Comparison of ENCODE assay signal across 9 cellular contexts in the genomic region with DNA sequence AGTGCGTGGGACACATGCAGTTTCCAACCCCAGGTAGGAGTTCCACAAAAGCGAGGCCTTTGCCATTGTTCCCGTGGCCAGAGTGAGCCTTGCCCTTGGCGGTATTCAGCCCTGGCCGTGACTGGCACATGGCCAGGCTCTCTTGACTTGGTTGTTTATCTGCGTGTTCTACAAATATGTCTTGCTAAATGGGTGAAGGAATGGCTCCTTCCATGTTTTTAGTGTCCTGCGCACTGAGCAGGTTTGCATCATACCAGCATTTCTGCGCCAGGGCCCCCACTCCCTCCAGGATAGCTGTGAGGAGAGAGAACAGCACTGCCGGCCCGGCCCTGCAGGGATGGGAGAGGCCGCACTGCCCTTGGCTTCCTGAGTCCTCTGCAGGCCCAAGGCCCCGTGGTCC. TPM values are rescaled to one million over a fixed set of nuclear protein-coding genes. Genes with fewer than 3 reads are reported as not detected.
DNase-seq lines count a peak whose midpoint lies in the region; ATAC-seq and TF ChIP-seq lines count a peak whose summit lies in the region.
"Had no signal": no experiment of that assay in that cellular context is flagged by ENCODE, and none has a peak within 500 bp of the region (broad histone marks: within the 10 kb centered on the region; RNA-seq: fewer than 3 reads in every experiment).

No MANE protein-coding gene starts in this region.

- H3K4me1 ChIP-seq in lung (ENCODE audit: control insufficient read depth in 2 of 2, insufficient read depth in 2 of 2, low read length in 2 of 2) (peaks cover 0 to 7% of the 10 kb centered on the region in 2 donors), tibial nerve (peaks cover 0 to 45% (median 26%) of the 10 kb centered on the region in 4 donors), SJCRH30 (peaks cover 6% of the 10 kb centered on the region; the same call in 1 of the 2 replicates)

- peak overlapping the region; percentile 72 for H3K27ac Mint-ChIP-seq in activated CD4-positive, alpha-beta T cell treated with anti-CD3 and anti-CD28 coated beads for 36 hours
- H3K27ac Mint-ChIP-seq in activated CD4-positive, alpha-beta T cell treated with anti-CD3 and anti-CD28 coated beads, Interleukin-2, amount 10 ng/mL, durations not matched to agents 24 days and 14 days: no peak overlapping the region
- peak overlapping the region; percentile 29 for H3K27ac Mint-ChIP-seq in central memory CD8-positive, alpha-beta T cell (ENCODE audit: low read depth)

- no peaks in the 10 kb centered on the region for H3K27me3 Mint-ChIP-seq in activated CD4-positive, alpha-beta T cell treated with anti-CD3 and anti-CD28 coated beads for 36 hours
- no peaks in the 10 kb centered on the region for H3K27me3 Mint-ChIP-seq in activated CD4-positive, alpha-beta T cell treated with anti-CD3 and anti-CD28 coated beads, Interleukin-2, amount 10 ng/mL, durations not matched to agents 24 days and 14 days
- H3K27me3 Mint-ChIP-seq in central memory CD8-positive, alpha-beta T cell: no peaks in the 10 kb centered on the region

- peaks cover 19% of the 10 kb centered on the region for H3K36me3 Mint-ChIP-seq in activated CD4-positive, alpha-beta T cell treated with anti-CD3 and anti-CD28 coated beads for 36 hours (ENCODE audit: low read depth)
- peaks cover 32% of the 10 kb centered on the region for H3K36me3 Mint-ChIP-seq in activated CD4-positive, alpha-beta T cell treated with anti-CD3 and anti-CD28 coated beads, Interleukin-2, amount 10 ng/mL, durations not matched to agents 24 days and 14 days (ENCODE audit: low read depth)
- peaks cover 20% of the 10 kb centered on the region for H3K36me3 Mint-ChIP-seq in central memory CD8-positive, alpha-beta T cell (ENCODE audit: insufficient read depth)

- TF ChIP-seq POLR2A in tibial nerve (IDR thresholded peaks at IDR 0.05): no peak

- POLR2A ChIA-PET in activated CD4-positive, alpha-beta T cell treated with anti-CD3 and anti-CD28 coated beads for 36 hours (lab: Charles Lee): no interaction called here

- WGBS in lung, 2 donors: 46 to 61% methylated on average over 12 of the region's 12 CpGs
- 39 to 50% methylated on average over 12 of the region's 12 CpGs for whole genome bisulfite sequencing in tibial nerve, 2 donors

- no peak for TF ChIP-seq CTCF in lung (IDR thresholded peaks at IDR 0.05; ENCODE audit: control extremely low read depth, extremely low read depth)
- TF ChIP-seq CTCF in tibial nerve (IDR thresholded peaks at IDR 0.05): no peak

- no peak for ATAC-seq in activated CD4-positive, alpha-beta T cell treated with anti-CD3 and anti-CD28 coated beads for 36 hours
- no peak for ATAC-seq in central memory CD8-positive, alpha-beta T cell (replicated peaks; ENCODE audit: extremely low read depth, poor library complexity, severe bottlenecking)
- peak; percentile 43 for ATAC-seq in lung (ENCODE audit: insufficient read depth, low FRiP score)

- TF ChIP-seq EP300 in tibial nerve (IDR thresholded peaks at IDR 0.05): peak in 1 of 2 donors; percentile 52

- no peak overlapping the region for H3K4me3 Mint-ChIP-seq in activated CD4-positive, alpha-beta T cell treated with anti-CD3 and anti-CD28 coated beads for 36 hours
- H3K4me3 Mint-ChIP-seq in activated CD4-positive, alpha-beta T cell treated with anti-CD3 and anti-CD28 coated beads, Interleukin-2, amount 10 ng/mL, durations not matched to agents 24 days and 14 days: no peak overlapping the region
- no peak overlapping the region for H3K4me3 Mint-ChIP-seq in central memory CD8-positive, alpha-beta T cell

- DNase-seq in activated CD4-positive, alpha-beta T cell treated with anti-CD3 and anti-CD28 coated beads for 36 hours: no peak
- DNase-seq in activated CD4-positive, alpha-beta T cell treated with anti-CD3 and anti-CD28 coated beads, Interleukin-2, amount 10 ng/mL, durations not matched to agents 24 days and 14 days: no peak
- no peak for DNase-seq in central memory CD8-positive, alpha-beta T cell (ENCODE audit: low spot score in 2 of 2)
- DNase-seq in lung (ENCODE audit: low spot score) (peak; percentile 75), tibial nerve (ENCODE audit: low spot score in 2 of 2) (peak; percentile 66 to 67), Ammon's horn (ENCODE audit: low spot score) (no peak), SJCRH30 (no peak), HuH-7.5 (ENCODE audit: low spot score) (no peak)

- no peak overlapping the region for H3K4me3 ChIP-seq in lung
- H3K4me3 ChIP-seq in tibial nerve: peak overlapping the region in 1 of 4 donors; percentile 8
- no peak overlapping the region for H3K4me3 ChIP-seq in SJCRH30

- H3K9me3 Mint-ChIP-seq in activated CD4-positive, alpha-beta T cell treated with anti-CD3 and anti-CD28 coated beads for 36 hours (ENCODE audit: low read depth): no peaks in the 10 kb centered on the region
- no peaks in the 10 kb centered on the region for H3K9me3 Mint-ChIP-seq in activated CD4-positive, alpha-beta T cell treated with anti-CD3 and anti-CD28 coated beads, Interleukin-2, amount 10 ng/mL, durations not matched to agents 24 days and 14 days
- H3K9me3 Mint-ChIP-seq in central memory CD8-positive, alpha-beta T cell: no peaks in the 10 kb centered on the region

- peaks cover 0 to 54% of the 10 kb centered on the region in 2 donors for H3K36me3 ChIP-seq in lung (ENCODE audit: control insufficient read depth in 2 of 2, insufficient read depth in 2 of 2, low read length in 2 of 2)
- peaks cover 0 to 82% (median 0%) of the 10 kb centered on the region in 3 donors for H3K36me3 ChIP-seq in tibial nerve
- peaks cover 23% of the 10 kb centered on the region for H3K36me3 ChIP-seq in SJCRH30

- no peaks in the 10 kb centered on the region for H3K27me3 ChIP-seq in lung (ENCODE audit: control insufficient read depth, insufficient read depth)
- H3K27me3 ChIP-seq in tibial nerve: no peaks in the 10 kb centered on the region
- H3K27me3 ChIP-seq in SJCRH30: no peaks in the 10 kb centered on the region

- peaks cover 15% of the 10 kb centered on the region for H3K4me1 Mint-ChIP-seq in activated CD4-positive, alpha-beta T cell treated with anti-CD3 and anti-CD28 coated beads for 36 hours
- peaks cover 10% of the 10 kb centered on the region for H3K4me1 Mint-ChIP-seq in activated CD4-positive, alpha-beta T cell treated with anti-CD3 and anti-CD28 coated beads, Interleukin-2, amount 10 ng/mL, durations not matched to agents 24 days and 14 days
- no peaks in the 10 kb centered on the region for H3K4me1 Mint-ChIP-seq in central memory CD8-positive, alpha-beta T cell

- intact Hi-C loops in activated CD4-positive, alpha-beta T cell treated with anti-CD3 and anti-CD28 coated beads for 36 hours (cut with DNase I, micrococcal nuclease): no loop called here
- intact Hi-C loops in activated CD4-positive, alpha-beta T cell treated with anti-CD3 and anti-CD28 coated beads, Interleukin-2, amount 10 ng/mL, durations not matched to agents 24 days and 14 days (cut with micrococcal nuclease): no loop called here

- H3K27ac ChIP-seq in lung (ENCODE audit: low read depth in 1 of 2, low read length in 1 of 2) (peak overlapping the region; percentile 54 to 82), tibial nerve (peak overlapping the region; percentile 51 to 93 (median 85)), SJCRH30 (no peak overlapping the region)

- CTCF ChIA-PET in activated CD4-positive, alpha-beta T cell treated with anti-CD3 and anti-CD28 coated beads for 36 hours (lab: Charles Lee): interaction anchor here (0.6 to 5.5 kb wide), 3 partner anchors 45 to 121 kb away, joined by 3 to 57 read pairs (median 3); no protein-coding TSS in a partner anchor

- no peaks in the 10 kb centered on the region for H3K9me3 ChIP-seq in lung (ENCODE audit: control insufficient read depth in 2 of 2, insufficient read depth in 1 of 2, low read length in 1 of 2)
- H3K9me3 ChIP-seq in tibial nerve: no peaks in the 10 kb centered on the region
- no peaks in the 10 kb centered on the region for H3K9me3 ChIP-seq in SJCRH30 (replicated peaks)

RNA-seq across cellular contexts. Expression of a gene that starts 20.0 kb away (rescaled TPM):
- total RNA-seq in activated CD4-positive, alpha-beta T cell treated with anti-CD3 and anti-CD28 coated beads for 36 hours: 10 to 100 TPM; 18.3 to 24.6 TPM
- 49.2 and 50.6 TPM in 2 replicates for total RNA-seq in activated CD4-positive, alpha-beta T cell treated with anti-CD3 and anti-CD28 coated beads, Interleukin-2, amount 10 ng/mL, durations not matched to agents 24 days and 14 days
- total RNA-seq in lung (10 to 100 TPM; 12.1 to 65.9 TPM), tibial nerve (10 to 100 TPM; 26.6 to 33.6 (median 27.5) TPM)
- 10 to 100 TPM; 31.0 to 48.6 TPM for polyA plus RNA-seq in lung
- 12.9 and 14.7 TPM in 2 replicates for total RNA-seq in SJCRH30 (2014; rRNA removed; shearing (Covaris generic))

RNA-seq across cellular contexts. Expression of a gene that starts 36.5 kb away (rescaled TPM):
- total RNA-seq in activated CD4-positive, alpha-beta T cell treated with anti-CD3 and anti-CD28 coated beads for 36 hours: not detected
- not detected in 2 replicates for total RNA-seq in activated CD4-positive, alpha-beta T cell treated with anti-CD3 and anti-CD28 coated beads, Interleukin-2, amount 10 ng/mL, durations not matched to agents 24 days and 14 days
- total RNA-seq in lung (1 to 10 TPM; 1.4 to 8.1 TPM), tibial nerve (10 to 100 TPM in 1 of 4 donors, 1 to 10 TPM in 3; 1.7 to 10.8 (median 2.5) TPM)
- polyA plus RNA-seq in lung: 1 to 10 TPM; 3.3 to 5.6 TPM
- total RNA-seq in SJCRH30 (2014; rRNA removed; shearing (Covaris generic)): 3.1 and 3.7 TPM in 2 replicates
- total RNA-seq: pulmonary artery endothelial cell had no signal

RNA-seq across cellular contexts. Expression of a gene that starts 55.4 kb away (rescaled TPM):
- 100 to 1,000 TPM in 1 of 2 experiments, 10 to 100 TPM in 1; 95.4 to 106 TPM for total RNA-seq in activated CD4-positive, alpha-beta T cell treated with anti-CD3 and anti-CD28 coated beads for 36 hours
- total RNA-seq in activated CD4-positive, alpha-beta T cell treated with anti-CD3 and anti-CD28 coated beads, Interleukin-2, amount 10 ng/mL, durations not matched to agents 24 days and 14 days: 103 and 104 TPM in 2 replicates
- total RNA-seq in lung (100 to 1,000 TPM in 1 of 2 donors, 10 to 100 TPM in 1; 57.8 to 101 TPM), tibial nerve (10 to 100 TPM; 69.9 to 91.1 (median 76.4) TPM)
- polyA plus RNA-seq in lung: 10 to 100 TPM; 34.1 to 67.1 TPM
- 50.5 and 51.8 TPM in 2 replicates for total RNA-seq in SJCRH30 (2014; rRNA removed; shearing (Covaris generic))

RNA-seq across cellular contexts. Expression of a gene that starts 55.8 kb away (rescaled TPM):
- total RNA-seq in activated CD4-positive, alpha-beta T cell treated with anti-CD3 and anti-CD28 coated beads for 36 hours: 10 to 100 TPM; 54.5 to 61.1 TPM
- total RNA-seq in activated CD4-positive, alpha-beta T cell treated with anti-CD3 and anti-CD28 coated beads, Interleukin-2, amount 10 ng/mL, durations not matched to agents 24 days and 14 days: 90.3 and 98.3 TPM in 2 replicates
- 10 to 100 TPM; 28.9 to 33.9 TPM for total RNA-seq in lung
- polyA plus RNA-seq in lung: 10 to 100 TPM; 46.2 to 89.6 TPM
- total RNA-seq in tibial nerve: 10 to 100 TPM; 32.6 to 51.5 (median 36.4) TPM
- 98.8 and 106 TPM in 2 replicates for total RNA-seq in SJCRH30 (2014; rRNA removed; shearing (Covaris generic))

Comparison
In these comparisons a context has a peak if more than half of its experiments do, and no peak if none do; other contexts are left out.
1. DNase-seq: peak in lung (single experiment) and tibial nerve (2 of 2); none in activated CD4-positive, alpha-beta T cell treated with anti-CD3 and anti-CD28 coated beads for 36 hours (single experiment), activated CD4-positive, alpha-beta T cell treated with anti-CD3 and anti-CD28 coated beads, Interleukin-2, amount 10 ng/mL, durations not matched to agents 24 days and 14 days (single experiment), central memory CD8-positive, alpha-beta T cell (0 of 2), Ammon's horn (single experiment), SJCRH30 (0 of 2) and HuH-7.5 (single experiment).